In genomic region chr9:130118841-130119520, GRCh38 we compare ENCODE assay signal across 1 cellular context.
TF ChIP-seq lines count a peak whose summit lies in the region.

No MANE protein-coding gene starts in this region.

TF ChIP-seq in GM23338, 12 proteins besides CTCF, POLR2A, EP300 and RAD21 (continued from another document):
- TF ChIP-seq REST (IDR thresholded peaks at IDR 0.05; ENCODE audit: unreplicated experiment) (no peak), CREB1 (CRISPR knock-in tag; IDR thresholded peaks at IDR 0.05; ENCODE audit: low read depth) (no peak)
